ENCODE assay signal across 10 cellular contexts in genomic region chr5:127833999-127834953, GRCh38.
DNase-seq lines count a peak whose midpoint lies in the region; ATAC-seq and TF ChIP-seq lines count a peak whose summit lies in the region.
"Had no signal": no experiment of that assay in that cellular context is flagged by ENCODE, and none has a peak within 500 bp of the region (broad histone marks: within the 10 kb centered on the region; RNA-seq: fewer than 3 reads in every experiment).

No MANE protein-coding gene starts in this region.

- H3K9me3 Mint-ChIP-seq in activated T-cell treated with anti-CD3 and anti-CD28 coated beads, Interleukin-2, amount 50 U/mL, for 24 hours: no peaks in the 10 kb centered on the region

- H4K20me1 ChIP-seq in GM23248 (ENCODE audit: insufficient read depth): no peaks in the 10 kb centered on the region

- peak overlapping the region; percentile 13; the same call in 1 of the 2 replicates for H2AFZ ChIP-seq in GM23248

- 0 out of 2 replicates have a peak, but pooled peaks have one; percentile 6 for TF ChIP-seq CTCF in GM12874 (IDR thresholded peaks at IDR 0.05; ENCODE audit: insufficient read depth, low read depth, low read length)
- no peak for TF ChIP-seq CTCF in upper lobe of right lung (IDR thresholded peaks at IDR 0.05)

- no peak overlapping the region for H3K4me3 Mint-ChIP-seq in activated T-cell treated with anti-CD3 and anti-CD28 coated beads, Interleukin-2, amount 50 U/mL, for 24 hours

- WGBS in GM23248 (ENCODE audit: low coverage in 1 of 2, low lambda C conversion rate in 2 of 2, missing lambda C conversion rate in 2 of 2), 2 experiments: 11 to 17% methylated on average over 7 of the region's 7 CpGs

- peaks cover 12% of the 10 kb centered on the region for H3K4me1 ChIP-seq in GM23248 (ENCODE audit: insufficient read depth)
- no peaks in the 10 kb centered on the region for H3K4me1 ChIP-seq in upper lobe of right lung

- no peaks in the 10 kb centered on the region for H3K4me1 Mint-ChIP-seq in activated T-cell treated with anti-CD3 and anti-CD28 coated beads, Interleukin-2, amount 50 U/mL, for 24 hours (ENCODE audit: low read depth)

- no peaks in the 10 kb centered on the region for H3K36me3 Mint-ChIP-seq in activated T-cell treated with anti-CD3 and anti-CD28 coated beads, Interleukin-2, amount 50 U/mL, for 24 hours (ENCODE audit: low read depth)

- peak overlapping the region; percentile 13 for H3K4me2 ChIP-seq in GM23248 (ENCODE audit: unreplicated experiment)

- H3K9me2 ChIP-seq in GM23248 (ENCODE audit: insufficient read depth): no peaks in the 10 kb centered on the region

- in situ Hi-C loops in GM23248 (cut with MboI): no loop called here

- H3K4me3 ChIP-seq in GM23248 (no peak overlapping the region), upper lobe of right lung (no peak overlapping the region)
- H3K4me3 ChIP-seq: esophagus muscularis mucosa had no signal

- intact Hi-C loops in upper lobe of right lung (cut with DNase I): no loop called here

- no peak overlapping the region for H3K27ac Mint-ChIP-seq in activated T-cell treated with anti-CD3 and anti-CD28 coated beads, Interleukin-2, amount 50 U/mL, for 24 hours

- H3K27me3 ChIP-seq in GM23248 (replicated peaks; ENCODE audit: insufficient read depth) (no peaks in the 10 kb centered on the region), upper lobe of right lung (no peaks in the 10 kb centered on the region)
- H3K27me3 ChIP-seq: esophagus muscularis mucosa had no signal

- H3K27ac ChIP-seq in GM23248 (no peak overlapping the region), upper lobe of right lung (no peak overlapping the region)
- H3K27ac ChIP-seq: esophagus muscularis mucosa had no signal

- H3K36me3 ChIP-seq in GM23248 (ENCODE audit: low read depth) (no peaks in the 10 kb centered on the region), upper lobe of right lung (no peaks in the 10 kb centered on the region)
- H3K36me3 ChIP-seq: esophagus muscularis mucosa had no signal

- H3K9me3 ChIP-seq in GM23248 (ENCODE audit: low read depth) (no peaks in the 10 kb centered on the region), upper lobe of right lung (no peaks in the 10 kb centered on the region)
- H3K9me3 ChIP-seq: esophagus muscularis mucosa had no signal

- H3F3A ChIP-seq in GM23248 (ENCODE audit: insufficient read depth): no peaks in the 10 kb centered on the region

- DNase-seq in GM23248 (peak; percentile 42), NCI-H146 treated with DMSO at 0.1 percent for 48 hours (lab: John Stamatoyannopoulos, UW; ENCODE audit: unreplicated experiment) (peak; percentile 66), globus pallidus (ENCODE audit: low spot score) (peak; percentile 29), NCI-H774 (lab: John Stamatoyannopoulos, UW) (no peak), upper lobe of right lung (no peak), dedifferentiated amniotic fluid mesenchymal stem cell (ENCODE audit: extremely low spot score) (no peak)
- DNase-seq in activated T-cell treated with anti-CD3 and anti-CD28 coated beads, Interleukin-2, amount 50 U/mL, for 24 hours: no peak
- DNase-seq: activated naive CD4-positive, alpha-beta T cell had no signal

- no peak overlapping the region for H3K9ac ChIP-seq in GM23248

- no peaks in the 10 kb centered on the region for H3K79me2 ChIP-seq in GM23248 (ENCODE audit: insufficient read depth)

- ATAC-seq in upper lobe of right lung: no peak

- peaks cover 7% of the 10 kb centered on the region for H3K27me3 Mint-ChIP-seq in activated T-cell treated with anti-CD3 and anti-CD28 coated beads, Interleukin-2, amount 50 U/mL, for 24 hours

Comparison
In these comparisons a context has a peak if more than half of its experiments do, and no peak if none do; other contexts are left out.
1. DNase-seq: peak in GM23248 (single experiment), NCI-H146 treated with DMSO at 0.1 percent for 48 hours (single experiment) and globus pallidus (single experiment); none in activated T-cell treated with anti-CD3 and anti-CD28 coated beads, Interleukin-2, amount 50 U/mL, for 24 hours (single experiment), NCI-H774 (single experiment), upper lobe of right lung (single experiment) and dedifferentiated amniotic fluid mesenchymal stem cell (single experiment).